Comparison of ENCODE assay signal across 8 cellular contexts in the genomic region with DNA sequence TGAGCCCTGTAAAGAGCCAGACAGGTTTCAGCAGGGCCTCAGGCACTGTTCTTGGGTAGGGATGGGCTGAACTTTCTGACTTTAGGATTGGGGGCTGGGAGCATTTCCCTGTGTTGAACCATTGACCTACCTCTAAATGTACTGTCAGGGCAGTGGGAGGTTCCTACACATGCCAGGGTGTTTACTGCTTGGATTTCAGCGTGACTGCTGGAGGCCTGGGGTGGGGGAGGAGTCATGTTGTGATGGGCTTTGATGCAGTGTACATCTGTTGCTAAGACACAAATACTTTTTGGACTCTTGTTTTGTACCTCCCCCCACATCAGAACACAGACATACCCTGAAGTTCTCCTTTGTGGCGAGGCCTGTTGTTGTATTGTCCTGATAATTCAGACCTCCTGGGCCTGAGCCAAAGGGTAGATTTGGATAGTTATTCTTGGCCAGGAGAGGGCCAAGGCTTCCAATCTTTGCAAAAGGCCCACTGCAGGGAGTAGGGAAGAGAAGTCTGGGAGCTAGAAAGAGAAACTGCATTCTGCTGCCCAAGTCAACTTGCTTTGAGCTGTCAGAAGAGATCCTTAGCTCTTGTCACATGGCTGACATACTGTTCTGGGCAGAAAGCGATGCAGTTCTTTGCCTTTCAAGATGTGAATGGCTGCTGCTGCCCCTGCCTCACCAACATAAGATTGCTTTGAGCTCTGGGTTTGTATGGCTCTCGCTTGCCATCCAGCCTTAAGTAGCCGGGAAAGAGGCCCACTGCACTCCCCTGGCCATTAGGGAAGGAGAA. TPM values are rescaled to one million over a fixed set of nuclear protein-coding genes. Genes with fewer than 3 reads are reported as not detected.
A peak's percentile ranks its signal among the peaks of the same experiment; 100 is the strongest.
DNase-seq lines count a peak whose midpoint lies in the region; ATAC-seq, FAIRE-seq and TF ChIP-seq lines count a peak whose summit lies in the region.

No MANE protein-coding gene starts in this region.

- peak overlapping the region in 4 of 5 donors; percentile 34 to 98 (median 94) for H3K27ac ChIP-seq in adrenal gland
- H3K27ac ChIP-seq in small intestine (ENCODE audit: low read depth in 1 of 2, low read length in 1 of 2), result peak overlapping the region in 1 of 2 donors; percentile 46

- H3K9me3 Mint-ChIP-seq in natural killer cell treated with Interleukin-12 subunit alpha and Interleukin-12 subunit beta and Interleukin-15 and Interleukin-18, amount 100 ng/mL, for 72 hours, result no peaks in the 10 kb centered on the region
- no peaks in the 10 kb centered on the region for H3K9me3 Mint-ChIP-seq in natural killer cell

- ATAC-seq in natural killer cell treated with Interleukin-12 subunit alpha and Interleukin-12 subunit beta and Interleukin-15 and Interleukin-18, amount 100 ng/mL, for 72 hours, result no peak
- no peak for ATAC-seq in natural killer cell
- ATAC-seq in left ventricle myocardium superior, result peak; percentile 36
- ATAC-seq in HG02840 (IDR thresholded peaks at IDR 0.05; ENCODE audit: low FRiP score, unreplicated experiment), result no peak
- no peak for ATAC-seq in HG02885 (IDR thresholded peaks at IDR 0.05; ENCODE audit: poor library complexity, unreplicated experiment)
- ATAC-seq in GM18519 (IDR thresholded peaks at IDR 0.05; ENCODE audit: low FRiP score, unreplicated experiment), result no peak

- TF ChIP-seq CTCF in natural killer cell (IDR thresholded peaks at IDR 0.05) (no peak), adrenal gland (IDR thresholded peaks at IDR 0.05) (peak in 4 of 6 experiments; percentile 28 to 45 (median 40))

- intact Hi-C loops in natural killer cell (cut with micrococcal nuclease) (no loop called here), adrenal gland (cut with DNase I) (no loop called here), left ventricle myocardium superior (cut with micrococcal nuclease) (no loop called here)

- peaks cover 67 to 76% of the 10 kb centered on the region in 2 donors for H3K4me1 Mint-ChIP-seq in natural killer cell treated with Interleukin-12 subunit alpha and Interleukin-12 subunit beta and Interleukin-15 and Interleukin-18, amount 100 ng/mL, for 72 hours (ENCODE audit: low read depth in 2 of 2)
- peaks cover 63 to 83% of the 10 kb centered on the region in 2 donors for H3K4me1 Mint-ChIP-seq in natural killer cell

- H3K4me3 Mint-ChIP-seq in natural killer cell treated with Interleukin-12 subunit alpha and Interleukin-12 subunit beta and Interleukin-15 and Interleukin-18, amount 100 ng/mL, for 72 hours, result peak overlapping the region; percentile 57
- H3K4me3 Mint-ChIP-seq in natural killer cell, result no peak overlapping the region

- no peak for FAIRE-seq in small intestine (lab: Jason Lieb, UNC)

- peaks cover 64 to 79% of the 10 kb centered on the region in 2 donors for H3K4me1 ChIP-seq in adrenal gland (replicated peaks in 1 of 2)
- H3K4me1 ChIP-seq in small intestine (ENCODE audit: control insufficient read depth in 2 of 2, insufficient read depth in 1 of 2, low read depth in 1 of 2, low read length in 1 of 2), result peaks cover 7 to 37% of the 10 kb centered on the region in 2 donors

- no peak for TF ChIP-seq POLR2A in adrenal gland (IDR thresholded peaks at IDR 0.05)

- H3K9me3 ChIP-seq in adrenal gland (replicated peaks in 1 of 3) (no peaks in the 10 kb centered on the region), small intestine (ENCODE audit: control insufficient read depth, low read depth) (no peaks in the 10 kb centered on the region)

- no peaks in the 10 kb centered on the region for H3K27me3 ChIP-seq in adrenal gland
- no peaks in the 10 kb centered on the region for H3K27me3 ChIP-seq in small intestine (ENCODE audit: control insufficient read depth in 2 of 2, insufficient read depth in 2 of 2, low read length in 2 of 2)

- H3K36me3 Mint-ChIP-seq in natural killer cell treated with Interleukin-12 subunit alpha and Interleukin-12 subunit beta and Interleukin-15 and Interleukin-18, amount 100 ng/mL, for 72 hours, result peaks cover 23% of the 10 kb centered on the region
- no peaks in the 10 kb centered on the region for H3K36me3 Mint-ChIP-seq in natural killer cell

- no peaks in the 10 kb centered on the region for H3K27me3 Mint-ChIP-seq in natural killer cell treated with Interleukin-12 subunit alpha and Interleukin-12 subunit beta and Interleukin-15 and Interleukin-18, amount 100 ng/mL, for 72 hours
- no peaks in the 10 kb centered on the region for H3K27me3 Mint-ChIP-seq in natural killer cell (ENCODE audit: low read depth in 2 of 2)

- DNase-seq in natural killer cell treated with Interleukin-12 subunit alpha and Interleukin-12 subunit beta and Interleukin-15 and Interleukin-18, amount 100 ng/mL, for 72 hours (ENCODE audit: low spot score), result no peak
- DNase-seq in natural killer cell, result no peak
- DNase-seq in adrenal gland, result peak; percentile 54 to 86 (median 78)
- peak; percentile 77 for DNase-seq in left ventricle myocardium superior
- DNase-seq in small intestine, result peak; percentile 46

- peak overlapping the region; percentile 60 to 95 for H3K27ac Mint-ChIP-seq in natural killer cell treated with Interleukin-12 subunit alpha and Interleukin-12 subunit beta and Interleukin-15 and Interleukin-18, amount 100 ng/mL, for 72 hours
- peak overlapping the region in 1 of 2 donors; percentile 29 for H3K27ac Mint-ChIP-seq in natural killer cell

- 22 to 37% (median 29%) methylated on average over 5 of the region's 5 CpGs for WGBS in adrenal gland, 4 donors
- WGBS in small intestine, 3 donors, result 48 to 59% (median 49%) methylated on average over 5 of the region's 5 CpGs

- peak overlapping the region in 1 of 4 donors; percentile 86 for H3K4me3 ChIP-seq in adrenal gland
- H3K4me3 ChIP-seq in small intestine (ENCODE audit: low read depth in 1 of 2, low read length in 2 of 2), result peak overlapping the region in 1 of 2 donors; percentile 43

- H3K36me3 ChIP-seq in adrenal gland (replicated peaks in 1 of 2) (peaks cover 0 to 21% of the 10 kb centered on the region in 2 donors), small intestine (ENCODE audit: control insufficient read depth in 2 of 2, insufficient read depth in 2 of 2, low read length in 2 of 2) (peaks cover 3 to 18% of the 10 kb centered on the region in 2 donors)

RNA-seq across cellular contexts. Expression of a gene that starts 3.7 kb away (rescaled TPM):
- total RNA-seq in natural killer cell treated with Interleukin-12 subunit alpha and Interleukin-12 subunit beta and Interleukin-15 and Interleukin-18, amount 100 ng/mL, for 72 hours, result 100 to 1,000 TPM; 103 to 153 TPM
- total RNA-seq in natural killer cell (10 to 100 TPM; 38.6 to 53.4 (median 47.5) TPM), adrenal gland (100 to 1,000 TPM; 150 to 432 (median 283) TPM), left ventricle myocardium superior (886 TPM)
- polyA plus RNA-seq in adrenal gland (100 to 1,000 TPM in 2 of 3 donors, 10 to 100 TPM in 1; 77.9 to 403 (median 164) TPM), small intestine (100 to 1,000 TPM in 1 of 3 donors, 10 to 100 TPM in 2; 52.1 to 110 (median 70.4) TPM)

RNA-seq across cellular contexts. Expression of a gene that starts 14.3 kb away (rescaled TPM):
- 10 to 100 TPM; 14.9 to 32.9 TPM for total RNA-seq in natural killer cell treated with Interleukin-12 subunit alpha and Interleukin-12 subunit beta and Interleukin-15 and Interleukin-18, amount 100 ng/mL, for 72 hours
- total RNA-seq in natural killer cell (10 to 100 TPM; 15.9 to 19.1 (median 16.5) TPM), adrenal gland (10 to 100 TPM; 30.8 to 60.1 (median 42.4) TPM), left ventricle myocardium superior (58.2 TPM)
- polyA plus RNA-seq in adrenal gland (10 to 100 TPM; 33.4 to 53.6 (median 47.9) TPM), small intestine (1 to 10 TPM in 2 of 3 donors, not detected in 1; 4.4 to 7.3 TPM)

RNA-seq across cellular contexts. Expression of a gene that starts 49.4 kb away (rescaled TPM):
- total RNA-seq in natural killer cell treated with Interleukin-12 subunit alpha and Interleukin-12 subunit beta and Interleukin-15 and Interleukin-18, amount 100 ng/mL, for 72 hours, result 10 to 100 TPM; 51.8 to 58.5 TPM
- total RNA-seq in natural killer cell (10 to 100 TPM; 16.9 to 25.4 (median 22.6) TPM), adrenal gland (10 to 100 TPM; 28.5 to 56.3 (median 37.7) TPM), left ventricle myocardium superior (37.9 TPM)
- polyA plus RNA-seq in adrenal gland (10 to 100 TPM; 13.2 to 49.9 (median 28.6) TPM), small intestine (10 to 100 TPM in 1 of 3 donors, 1 to 10 TPM in 2; 9.4 to 29.5 (median 10.0) TPM)

RNA-seq across cellular contexts. Expression of a gene that starts 55.7 kb away (rescaled TPM):
- 100 to 1,000 TPM in 1 of 2 donors, 10 to 100 TPM in 1; 82.2 to 164 TPM for total RNA-seq in natural killer cell treated with Interleukin-12 subunit alpha and Interleukin-12 subunit beta and Interleukin-15 and Interleukin-18, amount 100 ng/mL, for 72 hours
- total RNA-seq in natural killer cell (10 to 100 TPM; 22.4 to 43.2 (median 33.2) TPM), adrenal gland (10 to 100 TPM in 7 of 8 donors, 1 to 10 TPM in 1; 6.7 to 29.9 (median 19.0) TPM), left ventricle myocardium superior (11.1 TPM)
- polyA plus RNA-seq in adrenal gland (10 to 100 TPM in 2 of 3 donors, 1 to 10 TPM in 1; 8.9 to 12.9 (median 12.9) TPM), small intestine (10 to 100 TPM; 11.4 to 16.3 (median 13.8) TPM)

Comparison
In these comparisons a context has a peak if more than half of its experiments do, and no peak if none do; other contexts are left out.
1. DNase-seq: peak in adrenal gland (7 of 7), left ventricle myocardium superior (single experiment) and small intestine (single experiment); none in natural killer cell treated with Interleukin-12 subunit alpha and Interleukin-12 subunit beta and Interleukin-15 and Interleukin-18, amount 100 ng/mL, for 72 hours (single experiment) and natural killer cell (single experiment).